ENCODE assay signal across 1 cellular context in the genomic region with DNA sequence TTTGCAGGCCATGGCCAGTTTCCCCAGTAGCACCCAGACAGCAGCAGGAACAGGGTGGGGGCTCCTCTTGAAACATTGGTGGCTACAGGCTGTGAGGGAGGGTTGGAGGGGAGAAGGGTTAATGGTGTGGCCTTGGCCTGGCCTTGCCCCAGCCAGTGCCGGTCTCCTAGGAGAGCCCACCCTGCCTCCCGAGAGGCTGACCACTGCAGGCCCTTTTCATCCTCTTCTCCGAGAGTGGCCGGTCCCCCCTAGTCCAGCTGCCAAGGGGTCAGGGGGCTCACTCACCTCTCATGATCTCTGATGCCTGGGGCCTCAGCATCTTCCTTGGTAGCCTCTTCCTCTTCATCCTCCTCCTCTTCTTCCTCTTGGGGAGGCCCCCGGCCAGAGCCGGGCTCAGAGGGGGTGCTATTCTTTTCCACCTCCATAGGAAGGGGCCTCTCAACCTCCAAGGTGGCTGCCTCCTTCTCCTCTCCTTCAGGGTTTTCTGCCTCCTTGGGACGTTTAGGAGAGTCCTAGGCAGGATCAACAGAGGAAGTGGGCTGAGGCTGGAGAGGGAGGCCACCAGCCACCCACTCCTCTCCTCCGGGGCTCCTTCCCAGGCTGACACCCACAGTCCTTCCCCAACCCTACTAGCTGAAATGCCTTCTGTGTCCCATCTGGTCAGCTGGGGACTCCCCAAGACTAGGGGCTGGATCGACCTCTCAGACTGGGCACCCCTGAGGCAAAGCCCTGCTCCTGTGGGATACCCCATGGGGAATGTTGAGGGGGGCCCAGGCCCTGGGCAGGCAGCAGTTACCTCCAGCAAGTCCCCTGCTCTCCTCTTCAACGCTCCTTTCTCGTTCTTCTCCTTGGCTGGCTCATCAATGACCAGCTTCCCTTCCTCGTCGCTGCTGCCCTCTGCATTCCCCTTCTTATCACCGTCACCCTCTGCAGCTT.
TF ChIP-seq lines count a peak whose summit lies in the region.

No MANE protein-coding gene starts in this region.

TF ChIP-seq in HCT116, 20 proteins besides CTCF, POLR2A, EP300 and RAD21 (continued from another document):
- TF ChIP-seq TCF7L2 (IDR thresholded peaks at IDR 0.05; ENCODE audit: borderline replicate concordance, extremely low read depth, insufficient read depth, insufficient read length) (no peak), POLR2AphosphoS5 (IDR thresholded peaks at IDR 0.05; ENCODE audit: low read depth, low read length) (no peak), SP1 (IDR thresholded peaks at IDR 0.05; ENCODE audit: low read depth) (no peak), ZFX (IDR thresholded peaks at IDR 0.05) (no peak), SIN3A (IDR thresholded peaks at IDR 0.05; ENCODE audit: low read depth) (no peak), SRF (IDR thresholded peaks at IDR 0.05; ENCODE audit: low read depth) (no peak), JUND (IDR thresholded peaks at IDR 0.05) (no peak), CEBPB (IDR thresholded peaks at IDR 0.05; ENCODE audit: low read depth) (no peak), CBX3 (IDR thresholded peaks at IDR 0.05; ENCODE audit: low read depth) (no peak), ELF1 (IDR thresholded peaks at IDR 0.05; ENCODE audit: borderline replicate concordance, low read depth) (no peak), ZNF274 (IDR thresholded peaks at IDR 0.05; ENCODE audit: low read depth, low read length) (no peak), EZH2 (IDR thresholded peaks at IDR 0.05) (no peak), EGR1 (IDR thresholded peaks at IDR 0.05; ENCODE audit: low read depth) (no peak)
- TF ChIP-seq, protein P1, sequence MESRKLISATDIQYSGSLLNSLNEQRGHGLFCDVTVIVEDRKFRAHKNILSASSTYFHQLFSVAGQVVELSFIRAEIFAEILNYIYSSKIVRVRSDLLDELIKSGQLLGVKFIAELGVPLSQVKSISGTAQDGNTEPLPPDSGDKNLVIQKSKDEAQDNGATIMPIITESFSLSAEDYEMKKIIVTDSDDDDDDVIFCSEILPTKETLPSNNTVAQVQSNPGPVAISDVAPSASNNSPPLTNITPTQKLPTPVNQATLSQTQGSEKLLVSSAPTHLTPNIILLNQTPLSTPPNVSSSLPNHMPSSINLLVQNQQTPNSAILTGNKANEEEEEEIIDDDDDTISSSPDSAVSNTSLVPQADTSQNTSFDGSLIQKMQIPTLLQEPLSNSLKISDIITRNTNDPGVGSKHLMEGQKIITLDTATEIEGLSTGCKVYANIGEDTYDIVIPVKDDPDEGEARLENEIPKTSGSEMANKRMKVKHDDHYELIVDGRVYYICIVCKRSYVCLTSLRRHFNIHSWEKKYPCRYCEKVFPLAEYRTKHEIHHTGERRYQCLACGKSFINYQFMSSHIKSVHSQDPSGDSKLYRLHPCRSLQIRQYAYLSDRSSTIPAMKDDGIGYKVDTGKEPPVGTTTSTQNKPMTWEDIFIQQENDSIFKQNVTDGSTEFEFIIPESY (IDR thresholded peaks at IDR 0.05; ENCODE audit: extremely low read depth, insufficient replicate concordance, low read length): no peak
- TF ChIP-seq, protein P2, sequence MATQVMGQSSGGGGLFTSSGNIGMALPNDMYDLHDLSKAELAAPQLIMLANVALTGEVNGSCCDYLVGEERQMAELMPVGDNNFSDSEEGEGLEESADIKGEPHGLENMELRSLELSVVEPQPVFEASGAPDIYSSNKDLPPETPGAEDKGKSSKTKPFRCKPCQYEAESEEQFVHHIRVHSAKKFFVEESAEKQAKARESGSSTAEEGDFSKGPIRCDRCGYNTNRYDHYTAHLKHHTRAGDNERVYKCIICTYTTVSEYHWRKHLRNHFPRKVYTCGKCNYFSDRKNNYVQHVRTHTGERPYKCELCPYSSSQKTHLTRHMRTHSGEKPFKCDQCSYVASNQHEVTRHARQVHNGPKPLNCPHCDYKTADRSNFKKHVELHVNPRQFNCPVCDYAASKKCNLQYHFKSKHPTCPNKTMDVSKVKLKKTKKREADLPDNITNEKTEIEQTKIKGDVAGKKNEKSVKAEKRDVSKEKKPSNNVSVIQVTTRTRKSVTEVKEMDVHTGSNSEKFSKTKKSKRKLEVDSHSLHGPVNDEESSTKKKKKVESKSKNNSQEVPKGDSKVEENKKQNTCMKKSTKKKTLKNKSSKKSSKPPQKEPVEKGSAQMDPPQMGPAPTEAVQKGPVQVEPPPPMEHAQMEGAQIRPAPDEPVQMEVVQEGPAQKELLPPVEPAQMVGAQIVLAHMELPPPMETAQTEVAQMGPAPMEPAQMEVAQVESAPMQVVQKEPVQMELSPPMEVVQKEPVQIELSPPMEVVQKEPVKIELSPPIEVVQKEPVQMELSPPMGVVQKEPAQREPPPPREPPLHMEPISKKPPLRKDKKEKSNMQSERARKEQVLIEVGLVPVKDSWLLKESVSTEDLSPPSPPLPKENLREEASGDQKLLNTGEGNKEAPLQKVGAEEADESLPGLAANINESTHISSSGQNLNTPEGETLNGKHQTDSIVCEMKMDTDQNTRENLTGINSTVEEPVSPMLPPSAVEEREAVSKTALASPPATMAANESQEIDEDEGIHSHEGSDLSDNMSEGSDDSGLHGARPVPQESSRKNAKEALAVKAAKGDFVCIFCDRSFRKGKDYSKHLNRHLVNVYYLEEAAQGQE (IDR thresholded peaks at IDR 0.05; ENCODE audit: low read depth): no peak
